Comparison of ENCODE assay signal across 6 cellular contexts in genomic region chr3:167172377-167172776, GRCh38.
"Had no signal": no experiment of that assay in that cellular context is flagged by ENCODE, and none has a peak within 500 bp of the region (broad histone marks: within the 10 kb centered on the region; RNA-seq: fewer than 3 reads in every experiment).

No MANE protein-coding gene starts in this region.

- H3K27ac ChIP-seq: HL-60 had no signal

- ATAC-seq: K562 had no signal

- H3K4me3 Mint-ChIP-seq: IgD-negative memory B cell had no signal

- DNase-seq: IMR-90, KBM-7 had no signal

- H3K36me3 Mint-ChIP-seq: IgD-negative memory B cell had no signal

- H3K27me3 Mint-ChIP-seq: IgD-negative memory B cell had no signal

- FAIRE-seq: HTR-8/SVneo, K562 had no signal

- H3K27ac Mint-ChIP-seq: IgD-negative memory B cell had no signal

- H3K4me1 Mint-ChIP-seq: IgD-negative memory B cell had no signal

- H3K4me3 ChIP-seq: K562 had no signal
